In the genomic region with DNA sequence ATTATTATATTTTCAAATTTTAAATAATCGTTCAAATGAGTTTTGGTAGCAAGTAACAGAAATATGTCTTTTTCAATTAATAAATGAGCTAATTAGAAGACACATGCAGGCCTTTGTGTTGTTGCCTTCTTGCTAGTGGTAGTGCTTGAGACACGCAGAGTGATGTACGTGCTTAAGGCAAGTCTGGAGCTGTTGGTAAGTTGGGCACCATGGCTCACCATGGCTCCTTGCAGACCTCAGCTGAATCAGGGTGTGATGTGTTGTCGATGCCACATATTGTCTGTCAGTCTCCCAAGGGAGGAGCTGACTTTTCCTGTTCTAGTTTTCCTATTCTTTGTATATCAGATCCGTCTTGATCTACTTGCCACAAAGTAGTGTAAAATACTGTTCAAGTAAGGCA, we compare ENCODE assay signal across 1 cellular context.
TF ChIP-seq lines count a peak whose summit lies in the region.

No MANE protein-coding gene starts in this region.

TF ChIP-seq in H1, 55 proteins besides CTCF, POLR2A, EP300 and RAD21 (continued from another document):
- TF ChIP-seq, protein P1, sequence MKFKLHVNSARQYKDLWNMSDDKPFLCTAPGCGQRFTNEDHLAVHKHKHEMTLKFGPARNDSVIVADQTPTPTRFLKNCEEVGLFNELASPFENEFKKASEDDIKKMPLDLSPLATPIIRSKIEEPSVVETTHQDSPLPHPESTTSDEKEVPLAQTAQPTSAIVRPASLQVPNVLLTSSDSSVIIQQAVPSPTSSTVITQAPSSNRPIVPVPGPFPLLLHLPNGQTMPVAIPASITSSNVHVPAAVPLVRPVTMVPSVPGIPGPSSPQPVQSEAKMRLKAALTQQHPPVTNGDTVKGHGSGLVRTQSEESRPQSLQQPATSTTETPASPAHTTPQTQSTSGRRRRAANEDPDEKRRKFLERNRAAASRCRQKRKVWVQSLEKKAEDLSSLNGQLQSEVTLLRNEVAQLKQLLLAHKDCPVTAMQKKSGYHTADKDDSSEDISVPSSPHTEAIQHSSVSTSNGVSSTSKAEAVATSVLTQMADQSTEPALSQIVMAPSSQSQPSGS (IDR thresholded peaks at IDR 0.05; ENCODE audit: low read length) = no peak
- no peak for TF ChIP-seq CTBP2 (IDR thresholded peaks at IDR 0.05; ENCODE audit: borderline replicate concordance, insufficient read depth, insufficient read length, low read length)
- no peak for TF ChIP-seq PHF8 (conservative IDR thresholded peaks at IDR 0.05; ENCODE audit: low read depth, low read length)
- no peak for TF ChIP-seq CREB1 (IDR thresholded peaks at IDR 0.05)
- TF ChIP-seq CBX5 (IDR thresholded peaks at IDR 0.05; ENCODE audit: low read depth, low read length) = no peak
- TF ChIP-seq CEBPB (IDR thresholded peaks at IDR 0.05; ENCODE audit: low read depth, low read length) = no peak
- no peak for TF ChIP-seq SIN3A (conservative IDR thresholded peaks at IDR 0.05 in 1 of 2, IDR thresholded peaks at IDR 0.05 in 1 of 2; ENCODE audit: low read depth in 1 of 2, low read length in 2 of 2)
- no peak for TF ChIP-seq NANOG (IDR thresholded peaks at IDR 0.05; ENCODE audit: insufficient read depth, low read depth, low read length, poor library complexity, severe bottlenecking)
- no peak for TF ChIP-seq JUN (IDR thresholded peaks at IDR 0.05; ENCODE audit: low read depth, low read length)
- no peak for TF ChIP-seq KDM5A (IDR thresholded peaks at IDR 0.05; ENCODE audit: low read length)
